Comparison of ENCODE assay signal across 33 cellular contexts in the genomic region with DNA sequence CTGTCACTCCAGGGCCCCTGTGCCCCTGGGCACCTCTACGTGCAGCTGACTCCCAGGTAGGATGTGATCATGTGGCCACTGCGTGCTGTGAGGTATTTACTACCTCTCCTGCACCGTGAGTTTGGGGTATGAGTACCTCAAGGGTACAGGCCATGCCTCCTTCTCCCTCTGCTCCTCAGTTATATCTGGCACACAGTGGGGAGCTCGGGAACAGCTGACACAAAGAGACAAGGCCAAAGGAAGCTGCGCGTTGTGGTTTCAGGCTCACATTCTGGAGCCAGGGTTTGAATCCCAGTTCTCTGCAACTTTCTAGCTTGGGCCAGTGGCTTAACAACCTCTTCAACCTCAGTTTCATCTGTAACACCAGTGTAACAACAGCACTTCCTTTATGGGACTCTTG. TPM values are rescaled to one million over a fixed set of nuclear protein-coding genes. Genes with fewer than 3 reads are reported as not detected.
DNase-seq lines count a peak whose midpoint lies in the region; ATAC-seq and TF ChIP-seq lines count a peak whose summit lies in the region.
"Had no signal": no experiment of that assay in that cellular context is flagged by ENCODE, and none has a peak within 500 bp of the region (broad histone marks: within the 10 kb centered on the region; RNA-seq: fewer than 3 reads in every experiment).

No MANE protein-coding gene starts in this region.

- no peak overlapping the region for H3K4me3 ChIP-seq in Loucy (ENCODE audit: low read length, poor library complexity, severe bottlenecking)
- H3K4me3 ChIP-seq: A549; BLaER1; BLaER1 treated with 17β-estradiol and CSF1 and Interleukin-3, amounts not matched to agents 10 nM and 100 nM had no signal

- no peaks in the 10 kb centered on the region for H3K9me2 ChIP-seq in Loucy (replicated peaks; ENCODE audit: low read depth, low read length)

- H2AFZ ChIP-seq in Loucy (ENCODE audit: low read length) = no peak overlapping the region

- ATAC-seq in GM19328 (IDR thresholded peaks at IDR 0.05; ENCODE audit: unreplicated experiment) = no peak
- ATAC-seq: A549; CD8-positive, alpha-beta T cell had no signal

- no peaks in the 10 kb centered on the region for H3K79me2 ChIP-seq in Loucy (ENCODE audit: insufficient read depth, low read length)

- in situ Hi-C loops in G401 (cut with HindIII; ENCODE audit: low sequenced_read_pairs) = no loop called here

- no peaks in the 10 kb centered on the region for H4K20me1 ChIP-seq in Loucy (ENCODE audit: insufficient read depth, low read length, poor library complexity, severe bottlenecking)
- H4K20me1 ChIP-seq: BLaER1; BLaER1 treated with 17β-estradiol and CSF1 and Interleukin-3, amounts not matched to agents 10 nM and 100 nM had no signal

- DNase-seq in G401 (ENCODE audit: low spot score) (peak; percentile 67), cerebellar cortex (ENCODE audit: low spot score) (peak; percentile 53), cerebellum (ENCODE audit: low spot score) (peak; percentile 53), NCI-H128 (lab: John Stamatoyannopoulos, UW; ENCODE audit: unreplicated experiment) (no peak), EL (no peak)
- DNase-seq in activated effector memory CD4-positive, alpha-beta T cell treated with anti-CD3 and anti-CD28 coated beads, Interleukin-2, amount 50 U/mL, for 16 hours = no peak
- DNase-seq: 8988T; ACHN; AML-193; BE2C; Caco-2; Calu3; CD4-positive, alpha-beta memory T cell; CD4-positive, alpha-beta T cell; CD4-positive, CD25-positive, alpha-beta regulatory T cell; CD8-positive, alpha-beta memory T cell; CD8-positive, alpha-beta T cell; COR-L47; DMS 273 treated with DMSO at 0.1 percent for 48 hours; DMS153; DMS53; DMS79; DMS79 treated with DMSO at 0.1 percent for 48 hours; DND-41 had no signal

- H3K36me3 ChIP-seq in Loucy (ENCODE audit: insufficient read depth, low read length) = no peaks in the 10 kb centered on the region
- H3K36me3 ChIP-seq: BE2C; BLaER1; BLaER1 treated with 17β-estradiol and CSF1 and Interleukin-3, amounts not matched to agents 10 nM and 100 nM had no signal

- H3K4me1 ChIP-seq in Loucy (ENCODE audit: insufficient read depth, low read length, poor library complexity, severe bottlenecking) = peaks cover 53% of the 10 kb centered on the region
- H3K4me1 ChIP-seq: A549, BE2C, Caco-2 had no signal

- no peaks in the 10 kb centered on the region for H3K9me3 ChIP-seq in Loucy (ENCODE audit: insufficient read depth, low read depth, low read length)
- H3K9me3 ChIP-seq: A549; BE2C; BLaER1; BLaER1 treated with 17β-estradiol and CSF1 and Interleukin-3, amounts not matched to agents 10 nM and 100 nM; Caco-2 had no signal

- no peaks in the 10 kb centered on the region for H3F3A ChIP-seq in Loucy (ENCODE audit: low read depth)

- peak overlapping the region; percentile 13 for H3K4me2 ChIP-seq in Loucy (ENCODE audit: low read depth, low read length, poor library complexity, severe bottlenecking)
- H3K4me2 ChIP-seq: A549; BLaER1; BLaER1 treated with 17β-estradiol and CSF1 and Interleukin-3, amounts not matched to agents 10 nM and 100 nM had no signal

- H3K27me3 ChIP-seq in Loucy (ENCODE audit: insufficient read depth, low read length, poor library complexity, severe bottlenecking) = no peaks in the 10 kb centered on the region
- H3K27me3 ChIP-seq: BE2C; BLaER1; BLaER1 treated with 17β-estradiol and CSF1 and Interleukin-3, amounts not matched to agents 10 nM and 100 nM had no signal

- no peak for TF ChIP-seq CTCF in Loucy (conservative IDR thresholded peaks at IDR 0.05; ENCODE audit: low read length)

- H3K9ac ChIP-seq in Loucy (ENCODE audit: low read depth, low read length, poor library complexity, severe bottlenecking) = peak overlapping the region; percentile 53
- H3K9ac ChIP-seq: BLaER1; BLaER1 treated with 17β-estradiol and CSF1 and Interleukin-3, amounts not matched to agents 10 nM and 100 nM had no signal

RNA-seq across cellular contexts. Expression of gene SLC6A12, which starts 7.8 kb away (rescaled TPM):
- total RNA-seq in G401 (2014; rRNA removed; shearing (Covaris generic)) = not detected in 2 replicates
- 11.1 TPM for total RNA-seq in cerebellum
- total RNA-seq: A673; B cell; CD4-positive, alpha-beta T cell; CD4-positive, CD25-positive, alpha-beta regulatory T cell; CD8-positive, alpha-beta T cell had no signal

RNA-seq across cellular contexts. Expression of gene SLC6A13, which starts 40.9 kb away (rescaled TPM):
- total RNA-seq in G401 (2014; rRNA removed; shearing (Covaris generic)) = not detected in 2 replicates
- total RNA-seq in cerebellum = 45.9 TPM
- total RNA-seq: A172; A673; CD8-positive, alpha-beta T cell; Daoy had no signal

Comparison
In these comparisons a context has a peak if more than half of its experiments do, and no peak if none do; other contexts are left out.
1. DNase-seq: peak in G401 (single experiment), cerebellar cortex (single experiment) and cerebellum (single experiment); none in activated effector memory CD4-positive, alpha-beta T cell treated with anti-CD3 and anti-CD28 coated beads, Interleukin-2, amount 50 U/mL, for 16 hours (single experiment), NCI-H128 (single experiment) and EL (single experiment).
2. RNA of gene SLC6A12, which starts 7.8 kb away (total RNA-seq): 11.1 TPM in cerebellum (single experiment); not detected in G401; every median in the first group is over 10 times any median in the second.
3. RNA of gene SLC6A13, which starts 40.9 kb away (total RNA-seq): 45.9 TPM in cerebellum (single experiment); not detected in G401; every median in the first group is over 10 times any median in the second.